ENCODE assay signal across 1 cellular context in the genomic region with DNA sequence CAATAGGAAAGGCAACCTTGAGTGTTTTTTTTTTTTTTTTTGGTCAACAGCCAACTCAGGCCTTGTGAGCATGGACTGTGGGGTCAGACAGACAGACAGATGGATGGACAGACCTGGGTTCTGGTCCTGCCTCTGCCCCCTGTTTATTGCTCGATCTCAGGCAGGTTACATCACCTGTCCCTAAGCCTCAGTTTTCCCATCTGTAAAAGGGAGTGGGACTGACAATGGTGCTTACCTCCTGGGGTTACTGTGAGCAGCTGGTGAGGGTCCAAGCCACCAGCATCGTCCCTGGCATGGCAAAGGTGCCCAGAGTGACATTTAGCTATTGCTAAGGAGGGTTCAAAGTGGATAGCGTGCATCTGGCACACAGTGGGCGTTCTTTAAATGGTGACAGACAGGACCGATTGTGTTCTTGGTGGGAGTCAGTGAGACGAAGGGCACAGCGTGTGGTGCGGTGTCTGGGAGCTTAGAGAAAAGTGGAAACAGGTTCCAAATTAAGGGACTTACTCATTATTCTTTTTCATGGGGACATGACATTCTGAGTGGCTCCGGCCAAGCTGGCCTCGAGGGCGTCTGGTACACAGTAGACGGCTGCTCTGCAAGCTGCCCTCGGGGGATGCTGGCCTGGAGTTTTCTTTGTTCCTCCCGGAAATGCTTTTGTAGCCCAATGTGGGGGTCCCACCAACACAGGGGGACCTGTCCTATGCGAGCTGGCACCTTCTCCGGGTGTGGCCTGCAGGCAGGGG.
TF ChIP-seq lines count a peak whose summit lies in the region.

No MANE protein-coding gene starts in this region.

TF ChIP-seq in SK-N-SH, 30 proteins besides CTCF, POLR2A, EP300 and RAD21 (continued from another document):
- TF ChIP-seq, protein P1, sequence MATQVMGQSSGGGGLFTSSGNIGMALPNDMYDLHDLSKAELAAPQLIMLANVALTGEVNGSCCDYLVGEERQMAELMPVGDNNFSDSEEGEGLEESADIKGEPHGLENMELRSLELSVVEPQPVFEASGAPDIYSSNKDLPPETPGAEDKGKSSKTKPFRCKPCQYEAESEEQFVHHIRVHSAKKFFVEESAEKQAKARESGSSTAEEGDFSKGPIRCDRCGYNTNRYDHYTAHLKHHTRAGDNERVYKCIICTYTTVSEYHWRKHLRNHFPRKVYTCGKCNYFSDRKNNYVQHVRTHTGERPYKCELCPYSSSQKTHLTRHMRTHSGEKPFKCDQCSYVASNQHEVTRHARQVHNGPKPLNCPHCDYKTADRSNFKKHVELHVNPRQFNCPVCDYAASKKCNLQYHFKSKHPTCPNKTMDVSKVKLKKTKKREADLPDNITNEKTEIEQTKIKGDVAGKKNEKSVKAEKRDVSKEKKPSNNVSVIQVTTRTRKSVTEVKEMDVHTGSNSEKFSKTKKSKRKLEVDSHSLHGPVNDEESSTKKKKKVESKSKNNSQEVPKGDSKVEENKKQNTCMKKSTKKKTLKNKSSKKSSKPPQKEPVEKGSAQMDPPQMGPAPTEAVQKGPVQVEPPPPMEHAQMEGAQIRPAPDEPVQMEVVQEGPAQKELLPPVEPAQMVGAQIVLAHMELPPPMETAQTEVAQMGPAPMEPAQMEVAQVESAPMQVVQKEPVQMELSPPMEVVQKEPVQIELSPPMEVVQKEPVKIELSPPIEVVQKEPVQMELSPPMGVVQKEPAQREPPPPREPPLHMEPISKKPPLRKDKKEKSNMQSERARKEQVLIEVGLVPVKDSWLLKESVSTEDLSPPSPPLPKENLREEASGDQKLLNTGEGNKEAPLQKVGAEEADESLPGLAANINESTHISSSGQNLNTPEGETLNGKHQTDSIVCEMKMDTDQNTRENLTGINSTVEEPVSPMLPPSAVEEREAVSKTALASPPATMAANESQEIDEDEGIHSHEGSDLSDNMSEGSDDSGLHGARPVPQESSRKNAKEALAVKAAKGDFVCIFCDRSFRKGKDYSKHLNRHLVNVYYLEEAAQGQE (IDR thresholded peaks at IDR 0.05; ENCODE audit: low read depth, low read length) = no peak
- TF ChIP-seq TCF12 (IDR thresholded peaks at IDR 0.05) (no peak), MEF2A (IDR thresholded peaks at IDR 0.05; ENCODE audit: borderline replicate concordance, low read depth) (no peak), EZH2phosphoT487 (IDR thresholded peaks at IDR 0.05; ENCODE audit: borderline replicate concordance, low read depth) (no peak), JUND (IDR thresholded peaks at IDR 0.05) (no peak), FOSL2 (IDR thresholded peaks at IDR 0.05; ENCODE audit: borderline replicate concordance, low read depth) (no peak), GABPA (IDR thresholded peaks at IDR 0.05; ENCODE audit: low read depth) (no peak)
